9 cellular contexts compared by ENCODE assay signal in the genomic region with DNA sequence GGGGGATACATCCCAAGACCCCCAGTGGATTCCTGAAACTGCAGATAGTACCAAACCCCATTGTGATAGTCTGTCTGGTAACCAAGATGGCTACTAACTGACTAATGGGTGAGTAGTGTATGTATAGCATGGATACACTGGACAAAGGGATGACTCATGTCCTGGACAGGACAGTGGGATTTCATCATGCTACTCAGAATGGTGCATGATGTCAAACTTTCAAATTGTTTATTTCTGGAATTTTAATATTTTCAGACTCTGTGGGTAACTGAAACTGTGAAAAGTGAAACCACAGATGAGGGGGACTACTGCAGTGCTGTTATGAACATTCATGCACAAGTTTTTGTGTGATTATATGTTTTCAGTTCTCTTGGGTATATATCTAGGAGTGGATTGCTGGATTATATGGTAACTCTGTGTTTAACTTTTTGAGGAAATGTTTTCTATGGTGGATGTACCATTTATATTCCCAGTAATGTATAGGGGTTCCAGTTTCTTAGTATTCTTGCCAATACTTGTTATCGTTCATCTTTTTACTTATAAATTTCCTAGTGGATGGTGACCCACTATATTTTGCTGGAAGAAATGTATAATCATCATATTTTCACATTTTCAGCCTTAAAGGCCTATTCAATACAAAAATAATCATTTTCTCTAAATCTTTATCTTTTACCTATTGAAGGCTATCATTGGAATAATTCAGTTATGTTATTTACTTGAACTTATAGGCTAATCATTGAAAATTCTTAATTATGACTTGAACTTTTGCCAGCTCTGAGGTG.
DNase-seq lines count a peak whose midpoint lies in the region; ATAC-seq, FAIRE-seq and TF ChIP-seq lines count a peak whose summit lies in the region.
"Had no signal": no experiment of that assay in that cellular context is flagged by ENCODE, and none has a peak within 500 bp of the region (broad histone marks: within the 10 kb centered on the region; RNA-seq: fewer than 3 reads in every experiment).

No MANE protein-coding gene starts in this region.

- H3K79me2 ChIP-seq in Karpas-422 (ENCODE audit: low read length) = no peaks in the 10 kb centered on the region

- H4K20me1 ChIP-seq in Karpas-422 (ENCODE audit: insufficient read depth, low read depth, low read length) = no peaks in the 10 kb centered on the region

- H3K36me3 ChIP-seq in BJ (ENCODE audit: control insufficient read depth, insufficient read depth, low read length) (no peaks in the 10 kb centered on the region), Karpas-422 (ENCODE audit: insufficient read depth, low read length) (no peaks in the 10 kb centered on the region)

- H3K27me3 ChIP-seq in BJ (ENCODE audit: control insufficient read depth, insufficient read depth, low read length) = no peaks in the 10 kb centered on the region
- no peaks in the 10 kb centered on the region for H3K27me3 ChIP-seq in Karpas-422 (ENCODE audit: low read length)

- H3K4me1 ChIP-seq in Karpas-422 (ENCODE audit: low read length) = no peaks in the 10 kb centered on the region

- peak; percentile 39 for DNase-seq in BJ (ENCODE audit: low read depth)
- DNase-seq in HTR-8/SVneo (ENCODE audit: insufficient read length, low spot score) = no peak
- DNase-seq in fibroblast of gingiva (ENCODE audit: low read depth) = peak; percentile 89
- no peak for DNase-seq in OCI-M2 (lab: John Stamatoyannopoulos, UW; ENCODE audit: unreplicated experiment)
- no peak for DNase-seq in epidermal melanocyte (ENCODE audit: insufficient read length, low spot score)
- DNase-seq in Karpas-422 = no peak
- no peak for DNase-seq in NK-92 (lab: John Stamatoyannopoulos, UW; ENCODE audit: unreplicated experiment)

- no peak overlapping the region for H3K27ac ChIP-seq in Karpas-422 (ENCODE audit: low read length)

- POLR2A ChIA-PET in BJ (lab: Charles Lee) = no interaction called here

- H3K9me2 ChIP-seq in Karpas-422 (replicated peaks; ENCODE audit: insufficient read depth, low read length) = no peaks in the 10 kb centered on the region

- CTCF ChIA-PET in BJ (lab: Yijun Ruan, JAX) = no interaction called here

- H3K4me3 ChIP-seq in BJ (ENCODE audit: low read depth, low read length) (no peak overlapping the region), Karpas-422 (ENCODE audit: low read length) (no peak overlapping the region)

- ATAC-seq in GM21526 (IDR thresholded peaks at IDR 0.05; ENCODE audit: low FRiP score, unreplicated experiment) = peak; percentile 70

- 0 out of 2 replicates have a peak, but pooled peaks cover 3% of the 10 kb centered on the region for H3K9me3 ChIP-seq in Karpas-422 (ENCODE audit: low read length)

- H3K4me2 ChIP-seq in Karpas-422 (ENCODE audit: low read depth, low read length, poor library complexity, severe bottlenecking) = no peak overlapping the region

- H2AFZ ChIP-seq in Karpas-422 (ENCODE audit: low read length) = no peak overlapping the region

- peak; percentile 71 for FAIRE-seq in HTR-8/SVneo (lab: Jason Lieb, UNC)
- FAIRE-seq: G401.6 had no signal

- no peak for TF ChIP-seq CTCF in BJ (IDR thresholded peaks at IDR 0.05; ENCODE audit: insufficient read depth, low read depth, low read length)

- no peak overlapping the region for H3K9ac ChIP-seq in Karpas-422 (ENCODE audit: low read length)

Comparison
In these comparisons a context has a peak if more than half of its experiments do, and no peak if none do; other contexts are left out.
1. DNase-seq: peak in BJ (single experiment) and fibroblast of gingiva (single experiment); none in HTR-8/SVneo (single experiment), OCI-M2 (single experiment), epidermal melanocyte (single experiment), Karpas-422 (single experiment) and NK-92 (single experiment).